8 cellular contexts compared by ENCODE assay signal in genomic region chr21:45309069-45309521, GRCh38. TPM values are rescaled to one million over a fixed set of nuclear protein-coding genes. Genes with fewer than 3 reads are reported as not detected.
DNase-seq lines count a peak whose midpoint lies in the region; ATAC-seq and TF ChIP-seq lines count a peak whose summit lies in the region.

No MANE protein-coding gene starts in this region.

- peak overlapping the region; percentile 91 for H3K27ac Mint-ChIP-seq in osteocyte (ENCODE audit: unreplicated experiment)

- peaks cover 33% of the 10 kb centered on the region for H3K4me1 Mint-ChIP-seq in activated T-cell treated with anti-CD3 and anti-CD28 coated beads, Interleukin-2, amount 50 U/mL, for 4 hours (ENCODE audit: low read depth)
- H3K4me1 Mint-ChIP-seq in osteocyte (ENCODE audit: unreplicated experiment) = peaks cover 48% of the 10 kb centered on the region

- H3K27me3 Mint-ChIP-seq in activated T-cell treated with anti-CD3 and anti-CD28 coated beads, Interleukin-2, amount 50 U/mL, for 4 hours (ENCODE audit: low read depth) = peaks cover 10% of the 10 kb centered on the region
- H3K27me3 Mint-ChIP-seq in osteocyte (ENCODE audit: unreplicated experiment) = no peaks in the 10 kb centered on the region

- ATAC-seq in activated T-cell treated with anti-CD3 and anti-CD28 coated beads, Interleukin-2, amount 50 U/mL, for 4 hours = peak; percentile 34 to 43
- ATAC-seq in HG02759 (IDR thresholded peaks at IDR 0.05; ENCODE audit: unreplicated experiment) (no peak), HG03135 (IDR thresholded peaks at IDR 0.05; ENCODE audit: unreplicated experiment) (no peak)

- H3K36me3 Mint-ChIP-seq in activated T-cell treated with anti-CD3 and anti-CD28 coated beads, Interleukin-2, amount 50 U/mL, for 4 hours (ENCODE audit: insufficient read depth) = no peaks in the 10 kb centered on the region
- peaks cover 3% of the 10 kb centered on the region for H3K36me3 Mint-ChIP-seq in osteocyte (ENCODE audit: unreplicated experiment)

- no peak for DNase-seq in GM10248 (ENCODE audit: extremely low spot score)
- DNase-seq in NCI-H1694 treated with DMSO at 0.1 percent for 48 hours (lab: John Stamatoyannopoulos, UW) = peak; percentile 15
- no peak for DNase-seq in activated T-cell treated with anti-CD3 and anti-CD28 coated beads, Interleukin-2, amount 50 U/mL, for 4 hours
- DNase-seq in foreskin fibroblast = peak in 1 of 2 donors; percentile 51
- no peak for DNase-seq in osteocyte (ENCODE audit: extremely low spot score, unreplicated experiment)
- no peak for DNase-seq in GM19238 (ENCODE audit: insufficient read length, low spot score)

- CTCF ChIA-PET in GM10248 (lab: Yijun Ruan, JAX) = interaction anchor here (1.1 to 1.6 kb wide), 5 partner anchors 20 to 172 kb away, joined by 3 to 8 read pairs (median 4); no protein-coding TSS in a partner anchor

- TF ChIP-seq CTCF in GM10248 (IDR thresholded peaks at IDR 0.05; ENCODE audit: control extremely low read depth, extremely low read depth, low read depth, missing control alignments) (peak; percentile 47), foreskin fibroblast (IDR thresholded peaks at IDR 0.05; ENCODE audit: low read depth, low read length) (peak; percentile 71), osteocyte (IDR thresholded peaks at IDR 0.05) (peak; percentile 76)

- H3K4me3 Mint-ChIP-seq in activated T-cell treated with anti-CD3 and anti-CD28 coated beads, Interleukin-2, amount 50 U/mL, for 4 hours = no peak overlapping the region
- H3K4me3 Mint-ChIP-seq in osteocyte (ENCODE audit: unreplicated experiment) = no peak overlapping the region

- no peak overlapping the region for H3K4me3 ChIP-seq in foreskin fibroblast (ENCODE audit: low read depth in 1 of 2, low read length in 2 of 2)

- POLR2A ChIA-PET in GM10248 (lab: Yijun Ruan, JAX) = no interaction called here

- H3K9me3 Mint-ChIP-seq in activated T-cell treated with anti-CD3 and anti-CD28 coated beads, Interleukin-2, amount 50 U/mL, for 4 hours = peaks cover 3% of the 10 kb centered on the region
- peaks cover 3% of the 10 kb centered on the region for H3K9me3 Mint-ChIP-seq in osteocyte (ENCODE audit: unreplicated experiment)

RNA-seq across cellular contexts. Expression of gene POFUT2, which starts 21.4 kb away (rescaled TPM):
- total RNA-seq in activated T-cell treated with anti-CD3 and anti-CD28 coated beads, Interleukin-2, amount 50 U/mL, for 4 hours = 10 to 100 TPM; 14.4 to 17.1 (median 15.1) TPM
- total RNA-seq in osteocyte = 62.7 and 63.7 TPM in 2 replicates

Comparison
In these comparisons a context has a peak if more than half of its experiments do, and no peak if none do; other contexts are left out.
1. ATAC-seq: peak in activated T-cell treated with anti-CD3 and anti-CD28 coated beads, Interleukin-2, amount 50 U/mL, for 4 hours (2 of 2); none in HG02759 (single experiment) and HG03135 (single experiment).
2. Peak in every context shown above with its lines, with median percentiles within 50 percentile points of each other: CTCF ChIP-seq.